8 cellular contexts compared by ENCODE assay signal in the genomic region with DNA sequence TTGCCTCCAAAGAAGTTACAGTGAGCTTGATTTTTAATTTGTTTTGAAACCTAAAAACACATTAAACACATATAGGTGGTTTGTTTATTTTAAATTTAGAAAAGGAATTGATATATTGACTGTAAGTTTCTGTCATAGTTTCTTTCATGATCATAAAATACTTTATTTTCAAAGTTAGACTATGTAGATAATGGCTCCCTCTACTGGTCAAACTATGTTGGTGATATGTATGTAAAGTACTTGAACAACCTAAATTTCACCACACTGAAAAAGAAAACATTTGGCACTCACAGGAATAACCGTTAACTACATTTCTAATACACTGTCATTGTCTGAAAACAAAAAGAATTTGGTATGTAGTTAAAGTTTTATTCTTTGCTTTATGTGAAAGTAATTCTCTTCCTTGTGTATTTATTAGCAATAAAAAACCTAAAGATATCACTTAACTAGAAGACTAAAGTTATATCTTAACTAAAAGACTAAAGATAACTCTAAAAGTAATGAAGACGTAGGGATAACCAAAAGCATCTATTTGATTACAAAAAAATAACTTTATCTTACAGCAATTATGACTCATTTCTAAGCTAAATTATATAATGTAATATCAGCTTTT.
A peak's percentile ranks its signal among the peaks of the same experiment; 100 is the strongest.
DNase-seq lines count a peak whose midpoint lies in the region; ATAC-seq and TF ChIP-seq lines count a peak whose summit lies in the region.

No MANE protein-coding gene starts in this region.

- ATAC-seq in GM18870 (IDR thresholded peaks at IDR 0.05; ENCODE audit: unreplicated experiment), result peak; percentile 67
- no peak for ATAC-seq in HG02571 (IDR thresholded peaks at IDR 0.05; ENCODE audit: unreplicated experiment)

- in situ Hi-C loops in SK-MEL-5 (cut with HindIII; ENCODE audit: low pct_unique_long_range_greater_than_20kb, low sequenced_read_pairs), result no loop called here

- TF ChIP-seq CTCF in fibroblast of villous mesenchyme (IDR thresholded peaks at IDR 0.05; ENCODE audit: insufficient read depth, low read depth, low read length), result peak; percentile 54

- peak; percentile 2 for DNase-seq in AG08396 (ENCODE audit: low spot score)
- DNase-seq in Kasumi-1 (lab: John Stamatoyannopoulos, UW), result peak; percentile 66 to 77
- DNase-seq in SK-MEL-5 (ENCODE audit: low read depth, low spot score), result peak; percentile 57
- peak; percentile 22 for DNase-seq in fibroblast of villous mesenchyme (ENCODE audit: low read depth)
- DNase-seq in superior temporal gyrus (ENCODE audit: extremely low spot score), result peak; percentile 80
- DNase-seq in HK-2 (ENCODE audit: unreplicated experiment), result no peak

- no peak overlapping the region for H3K4me3 ChIP-seq in fibroblast of villous mesenchyme (ENCODE audit: low read depth, low read length)
